Comparison of ENCODE assay signal across 22 cellular contexts in the genomic region with DNA sequence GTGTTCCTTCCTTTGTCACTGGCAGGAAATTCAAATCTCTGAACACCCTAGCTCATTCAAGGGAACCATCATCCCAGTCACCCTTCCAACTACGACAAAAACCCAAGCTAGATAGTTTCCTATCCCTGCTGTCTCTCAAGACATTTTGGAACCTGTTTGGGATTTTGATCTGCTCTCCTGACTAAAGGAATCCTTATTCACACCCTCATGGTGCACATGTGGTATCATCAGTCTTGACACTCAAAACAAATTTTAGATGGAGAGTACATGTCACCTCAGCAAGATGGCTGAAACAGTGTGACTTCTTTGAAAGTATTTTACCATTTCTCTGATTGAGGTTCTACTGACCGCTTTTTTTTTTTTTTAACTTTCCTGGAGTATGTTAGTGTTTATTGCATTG.
"Had no signal": no experiment of that assay in that cellular context is flagged by ENCODE, and none has a peak within 500 bp of the region (broad histone marks: within the 10 kb centered on the region; RNA-seq: fewer than 3 reads in every experiment).

No MANE protein-coding gene starts in this region.

- H3K4me1 Mint-ChIP-seq: T-cell had no signal

- H3K27me3 Mint-ChIP-seq: T-cell had no signal

- H3K9me3 ChIP-seq: SJSA1 had no signal

- H3K4me1 ChIP-seq: SJSA1 had no signal

- H3K27ac ChIP-seq: KMS-11, SJSA1, SK-N-MC had no signal

- H3K36me3 Mint-ChIP-seq: T-cell had no signal

- H3K4me2 ChIP-seq: KMS-11 had no signal

- DNase-seq: Kasumi-1, MM.1S, NCI-H1092 treated with DMSO at 0.1 percent for 48 hours, NCI-H1436, NCI-H187, NCI-H2029, NCI-H2081 treated with DMSO at 0.1 percent for 48 hours, NCI-H2171 treated with DMSO at 0.1 percent for 48 hours, NCI-H345, NCI-H446 treated with DMSO at 0.1 percent for 48 hours, NCI-H524, NCI-H526 treated with DMSO at 0.1 percent for 48 hours, NCI-H748 treated with DMSO at 0.1 percent for 48 hours, Right ventricle myocardium superior, RPMI8226, SIG-M5, SW 1271, T-cell had no signal

- H3K36me3 ChIP-seq: SJSA1 had no signal

- H3K9me3 Mint-ChIP-seq: T-cell had no signal

- H3K4me3 ChIP-seq: SJSA1, SK-N-MC had no signal

- FAIRE-seq: RCC 7860 had no signal

- H3K9ac ChIP-seq: KMS-11 had no signal

- H3K27ac Mint-ChIP-seq: T-cell had no signal

- H3K4me3 Mint-ChIP-seq: T-cell had no signal

- H3K27me3 ChIP-seq: SJSA1 had no signal

- ATAC-seq: T-cell had no signal
